8 cellular contexts compared by ENCODE assay signal in genomic region chr1:212368073-212368484, GRCh38. TPM values are rescaled to one million over a fixed set of nuclear protein-coding genes. Genes with fewer than 3 reads are reported as not detected.
DNase-seq lines count a peak whose midpoint lies in the region; ATAC-seq and TF ChIP-seq lines count a peak whose summit lies in the region.

No MANE protein-coding gene starts in this region.

- H3K27me3 Mint-ChIP-seq in activated naive CD8-positive, alpha-beta T cell treated with anti-CD3 and anti-CD28 coated beads for 36 hours: no peaks in the 10 kb centered on the region

- H3K4me1 ChIP-seq in heart right ventricle: peaks cover 0 to 30% (median 11%) of the 10 kb centered on the region in 9 donors
- H3K4me1 ChIP-seq in sigmoid colon: peaks cover 0 to 3% (median 0%) of the 10 kb centered on the region in 4 donors

- no peaks in the 10 kb centered on the region for H3K27me3 ChIP-seq in heart right ventricle
- H3K27me3 ChIP-seq in sigmoid colon: no peaks in the 10 kb centered on the region

- peak; percentile 71 for ATAC-seq in GM19397 (IDR thresholded peaks at IDR 0.05; ENCODE audit: unreplicated experiment)
- ATAC-seq in heart right ventricle: peak; percentile 72 to 88 (median 85)

- in situ Hi-C loops in Caki2 (cut with HindIII; ENCODE audit: low pct_unique_long_range_greater_than_20kb, low sequenced_read_pairs): no loop called here

- H3K9me3 ChIP-seq in heart right ventricle (peaks cover 0 to 14% (median 5%) of the 10 kb centered on the region in 11 donors), sigmoid colon (no peaks in the 10 kb centered on the region)

- peaks cover 47% of the 10 kb centered on the region for H3K36me3 Mint-ChIP-seq in activated naive CD8-positive, alpha-beta T cell treated with anti-CD3 and anti-CD28 coated beads for 36 hours

- peak; percentile 47 for DNase-seq in Caki2 (ENCODE audit: low read depth)
- peak; percentile 29 for DNase-seq in HuH-7.5 (ENCODE audit: low spot score)
- DNase-seq in RPMI8226: peak; percentile 78
- DNase-seq in activated naive CD8-positive, alpha-beta T cell treated with anti-CD3 and anti-CD28 coated beads for 36 hours: peak; percentile 21
- DNase-seq in heart right ventricle: peak in 1 of 2 donors; percentile 58
- DNase-seq in sigmoid colon: no peak
- no peak for DNase-seq in cortex of kidney (lab: John Stamatoyannopoulos, UW)

- intact Hi-C loops in heart right ventricle (cut with DNase I): loop anchor here in 9 of 10 donors (1.0 to 5.0 kb wide), 10 partner anchors 76 to 356 kb away; partner anchors contain the start of gene PPP2R5A (in 1 of the 9)
- intact Hi-C loops in sigmoid colon (cut with DNase I): loop anchor here (5.0 kb wide), 1 partner anchor 89 kb away; no protein-coding TSS in a partner anchor

- TF ChIP-seq CTCF in heart right ventricle (IDR thresholded peaks at IDR 0.05) (peak; percentile 60 to 90 (median 85)), sigmoid colon (IDR thresholded peaks at IDR 0.05) (peak; percentile 57 to 85 (median 71))

- no peak overlapping the region for H3K4me3 Mint-ChIP-seq in activated naive CD8-positive, alpha-beta T cell treated with anti-CD3 and anti-CD28 coated beads for 36 hours

- H3K4me1 Mint-ChIP-seq in activated naive CD8-positive, alpha-beta T cell treated with anti-CD3 and anti-CD28 coated beads for 36 hours: peaks cover 1% of the 10 kb centered on the region

- no peak for TF ChIP-seq EP300 in sigmoid colon (IDR thresholded peaks at IDR 0.05)

- WGBS in heart right ventricle, 2 donors: 83 to 85% methylated on average over 3 of the region's 3 CpGs
- WGBS in sigmoid colon, 2 donors: 62 to 72% methylated on average over 3 of the region's 3 CpGs

- H3K36me3 ChIP-seq in heart right ventricle: peaks cover 0 to 77% (median 0%) of the 10 kb centered on the region in 9 donors
- peaks cover 0 to 24% (median 0%) of the 10 kb centered on the region in 4 donors for H3K36me3 ChIP-seq in sigmoid colon

- no peak for TF ChIP-seq POLR2A in sigmoid colon (IDR thresholded peaks at IDR 0.05)

- no peak overlapping the region for H3K27ac Mint-ChIP-seq in activated naive CD8-positive, alpha-beta T cell treated with anti-CD3 and anti-CD28 coated beads for 36 hours

- no peak overlapping the region for H3K27ac ChIP-seq in heart right ventricle
- H3K27ac ChIP-seq in sigmoid colon: no peak overlapping the region

- H3K9me3 Mint-ChIP-seq in activated naive CD8-positive, alpha-beta T cell treated with anti-CD3 and anti-CD28 coated beads for 36 hours: peaks cover 8% of the 10 kb centered on the region

- no peak overlapping the region for H3K4me3 ChIP-seq in heart right ventricle
- no peak overlapping the region for H3K4me3 ChIP-seq in sigmoid colon

RNA-seq across cellular contexts. Expression of gene PACC1, which starts 46.6 kb away (rescaled TPM):
- total RNA-seq in Caki2 (2014; rRNA removed; shearing (Covaris generic); ENCODE audit: low replicate concordance): 8.4 and 14.8 TPM in 2 replicates
- 10 to 100 TPM; 12.7 to 13.9 TPM for total RNA-seq in activated naive CD8-positive, alpha-beta T cell treated with anti-CD3 and anti-CD28 coated beads for 36 hours
- total RNA-seq in heart right ventricle: 1 to 10 TPM; 1.9 to 4.6 (median 2.4) TPM
- 1 to 10 TPM; 1.8 to 5.1 TPM for polyA plus RNA-seq in heart right ventricle
- 1 to 10 TPM; 1.6 to 6.9 (median 3.0) TPM for total RNA-seq in sigmoid colon
- 1 to 10 TPM in 2 of 3 donors, under 1 TPM in 1; 0.60 to 4.6 (median 1.8) TPM for polyA plus RNA-seq in sigmoid colon

Comparison
In these comparisons a context has a peak if more than half of its experiments do, and no peak if none do; other contexts are left out.
1. DNase-seq: peak in Caki2 (single experiment), HuH-7.5 (single experiment), RPMI8226 (single experiment) and activated naive CD8-positive, alpha-beta T cell treated with anti-CD3 and anti-CD28 coated beads for 36 hours (single experiment); none in sigmoid colon (single experiment) and cortex of kidney (single experiment).